12 cellular contexts compared by ENCODE assay signal in genomic region chr6:17768388-17768787, GRCh38.
DNase-seq lines count a peak whose midpoint lies in the region; ATAC-seq and TF ChIP-seq lines count a peak whose summit lies in the region.
"Had no signal": no experiment of that assay in that cellular context is flagged by ENCODE, and none has a peak within 500 bp of the region (broad histone marks: within the 10 kb centered on the region; RNA-seq: fewer than 3 reads in every experiment).

No MANE protein-coding gene starts in this region.

- no peaks in the 10 kb centered on the region for H3K9me3 Mint-ChIP-seq in WTC11
- H3K9me3 Mint-ChIP-seq in activated T-helper 2 cell treated with anti-CD3 and anti-CD28 coated beads, Interferon-gamma antibody, Interleukin-2, Interleukin-4, amounts not matched to agents 10 μg/mL and 5 μg/mL and 100 μg/mL, durations not matched to agents 14 hours and 24 hours and 36 hours = no peaks in the 10 kb centered on the region
- H3K9me3 Mint-ChIP-seq: neural crest cell had no signal

- H3K4me1 Mint-ChIP-seq in WTC11 = no peaks in the 10 kb centered on the region
- H3K4me1 Mint-ChIP-seq in activated T-helper 2 cell treated with anti-CD3 and anti-CD28 coated beads, Interferon-gamma antibody, Interleukin-2, Interleukin-4, amounts not matched to agents 10 μg/mL and 5 μg/mL and 100 μg/mL, durations not matched to agents 14 hours and 24 hours and 36 hours (ENCODE audit: low read depth) = no peaks in the 10 kb centered on the region
- H3K4me1 Mint-ChIP-seq: neural crest cell had no signal

- POLR2A ChIA-PET in WTC11 (lab: Charles Lee) = no interaction called here

- ATAC-seq in heart left ventricle (peak in 3 of 4 donors; percentile 58 to 64 (median 61)), WTC11 (peak; percentile 78), foreskin keratinocyte (peak; percentile 40), GM18861 (IDR thresholded peaks at IDR 0.05; ENCODE audit: unreplicated experiment) (no peak), GM18519 (IDR thresholded peaks at IDR 0.05; ENCODE audit: low FRiP score, unreplicated experiment) (no peak)

- H3K9me3 ChIP-seq in heart left ventricle = no peaks in the 10 kb centered on the region

- H3K4me1 ChIP-seq in heart left ventricle (no peaks in the 10 kb centered on the region), foreskin keratinocyte (no peaks in the 10 kb centered on the region)

- no peak overlapping the region for H3K27ac ChIP-seq in heart left ventricle
- H3K27ac ChIP-seq in foreskin keratinocyte = no peak overlapping the region
- H3K27ac ChIP-seq: epithelial cell of prostate had no signal

- H3K27me3 ChIP-seq in heart left ventricle = no peaks in the 10 kb centered on the region
- H3K27me3 ChIP-seq in foreskin keratinocyte = no peaks in the 10 kb centered on the region

- no peak for TF ChIP-seq CTCF in heart left ventricle (IDR thresholded peaks at IDR 0.05)
- TF ChIP-seq CTCF in WTC11 (IDR thresholded peaks at IDR 0.05) = no peak
- no peak for TF ChIP-seq CTCF in foreskin keratinocyte (conservative IDR thresholded peaks at IDR 0.05)

- TF ChIP-seq POLR2A in heart left ventricle (IDR thresholded peaks at IDR 0.05) = no peak

- WGBS in heart left ventricle, 4 donors = 69 to 82% (median 78%) methylated on average over 3 of the region's 3 CpGs

- no peak overlapping the region for H3K27ac Mint-ChIP-seq in WTC11
- H3K27ac Mint-ChIP-seq in activated T-helper 2 cell treated with anti-CD3 and anti-CD28 coated beads, Interferon-gamma antibody, Interleukin-2, Interleukin-4, amounts not matched to agents 10 μg/mL and 5 μg/mL and 100 μg/mL, durations not matched to agents 14 hours and 24 hours and 36 hours = no peak overlapping the region

- no peaks in the 10 kb centered on the region for H3K27me3 Mint-ChIP-seq in WTC11 (ENCODE audit: low read depth)
- H3K27me3 Mint-ChIP-seq in activated T-helper 2 cell treated with anti-CD3 and anti-CD28 coated beads, Interferon-gamma antibody, Interleukin-2, Interleukin-4, amounts not matched to agents 10 μg/mL and 5 μg/mL and 100 μg/mL, durations not matched to agents 14 hours and 24 hours and 36 hours (ENCODE audit: low read depth) = peaks cover 12% of the 10 kb centered on the region

- intact Hi-C loops in heart left ventricle (cut with DNase I) (loop anchor here in 1 of 10 donors (10.0 kb wide), 1 partner anchor 614 kb away; no protein-coding TSS in a partner anchor), cardiac septum (cut with DNase I) (no loop called here)
- intact Hi-C loops in activated T-helper 2 cell treated with anti-CD3 and anti-CD28 coated beads, Interferon-gamma antibody, Interleukin-2, Interleukin-4, amounts not matched to agents 10 μg/mL and 5 μg/mL and 100 μg/mL, durations not matched to agents 14 hours and 24 hours and 36 hours (cut with micrococcal nuclease) = no loop called here

- CTCF ChIA-PET in WTC11 (lab: Charles Lee) = no interaction called here

- DNase-seq in heart left ventricle (no peak), cardiac septum (ENCODE audit: low spot score) (no peak), WTC11 (ENCODE audit: low spot score) (no peak), foreskin keratinocyte (no peak), smooth muscle cell of the brain vasculature (ENCODE audit: low read depth, low spot score) (peak; percentile 2)
- DNase-seq in activated T-helper 2 cell treated with anti-CD3 and anti-CD28 coated beads, Interferon-gamma antibody, Interleukin-2, Interleukin-4, amounts not matched to agents 10 μg/mL and 5 μg/mL and 100 μg/mL, durations not matched to agents 14 hours and 24 hours and 36 hours (ENCODE audit: low spot score) = no peak
- DNase-seq: amniotic stem cell, NCI-H1436 treated with DMSO at 0.1 percent for 48 hours had no signal

- H3K4me3 Mint-ChIP-seq in WTC11 = no peak overlapping the region
- no peak overlapping the region for H3K4me3 Mint-ChIP-seq in activated T-helper 2 cell treated with anti-CD3 and anti-CD28 coated beads, Interferon-gamma antibody, Interleukin-2, Interleukin-4, amounts not matched to agents 10 μg/mL and 5 μg/mL and 100 μg/mL, durations not matched to agents 14 hours and 24 hours and 36 hours (ENCODE audit: low read depth)
- H3K4me3 Mint-ChIP-seq: neural crest cell had no signal

- peaks cover 31% of the 10 kb centered on the region for H3K36me3 Mint-ChIP-seq in WTC11
- H3K36me3 Mint-ChIP-seq in activated T-helper 2 cell treated with anti-CD3 and anti-CD28 coated beads, Interferon-gamma antibody, Interleukin-2, Interleukin-4, amounts not matched to agents 10 μg/mL and 5 μg/mL and 100 μg/mL, durations not matched to agents 14 hours and 24 hours and 36 hours (ENCODE audit: low read depth) = no peaks in the 10 kb centered on the region

- peaks cover 2 to 100% (median 85%) of the 10 kb centered on the region in 9 donors for H3K36me3 ChIP-seq in heart left ventricle

- H3K4me3 ChIP-seq in heart left ventricle = no peak overlapping the region

TF ChIP-seq in WTC11, 78 proteins besides CTCF, POLR2A, EP300 and RAD21 (continues in another document):
- TF ChIP-seq JUN (CRISPR knock-in tag; IDR thresholded peaks at IDR 0.05) = no peak
- no peak for TF ChIP-seq STAT6 (CRISPR knock-in tag; conservative IDR thresholded peaks at IDR 0.05; ENCODE audit: low read depth)
- no peak for TF ChIP-seq MYBL2 (CRISPR knock-in tag; IDR thresholded peaks at IDR 0.05)
- TF ChIP-seq ZNF281 (CRISPR knock-in tag; IDR thresholded peaks at IDR 0.05) = no peak
- no peak for TF ChIP-seq ZNF396 (CRISPR knock-in tag; IDR thresholded peaks at IDR 0.05; ENCODE audit: borderline replicate concordance)
- no peak for TF ChIP-seq HMGXB4 (CRISPR knock-in tag; IDR thresholded peaks at IDR 0.05)
- TF ChIP-seq ZNF138 (CRISPR knock-in tag; conservative IDR thresholded peaks at IDR 0.05) = no peak

Comparison
In these comparisons a context has a peak if more than half of its experiments do, and no peak if none do; other contexts are left out.
1. ATAC-seq: peak in heart left ventricle (3 of 4), WTC11 (single experiment) and foreskin keratinocyte (single experiment); none in GM18861 (single experiment) and GM18519 (single experiment).